ENCODE assay signal across 10 cellular contexts in the genomic region with DNA sequence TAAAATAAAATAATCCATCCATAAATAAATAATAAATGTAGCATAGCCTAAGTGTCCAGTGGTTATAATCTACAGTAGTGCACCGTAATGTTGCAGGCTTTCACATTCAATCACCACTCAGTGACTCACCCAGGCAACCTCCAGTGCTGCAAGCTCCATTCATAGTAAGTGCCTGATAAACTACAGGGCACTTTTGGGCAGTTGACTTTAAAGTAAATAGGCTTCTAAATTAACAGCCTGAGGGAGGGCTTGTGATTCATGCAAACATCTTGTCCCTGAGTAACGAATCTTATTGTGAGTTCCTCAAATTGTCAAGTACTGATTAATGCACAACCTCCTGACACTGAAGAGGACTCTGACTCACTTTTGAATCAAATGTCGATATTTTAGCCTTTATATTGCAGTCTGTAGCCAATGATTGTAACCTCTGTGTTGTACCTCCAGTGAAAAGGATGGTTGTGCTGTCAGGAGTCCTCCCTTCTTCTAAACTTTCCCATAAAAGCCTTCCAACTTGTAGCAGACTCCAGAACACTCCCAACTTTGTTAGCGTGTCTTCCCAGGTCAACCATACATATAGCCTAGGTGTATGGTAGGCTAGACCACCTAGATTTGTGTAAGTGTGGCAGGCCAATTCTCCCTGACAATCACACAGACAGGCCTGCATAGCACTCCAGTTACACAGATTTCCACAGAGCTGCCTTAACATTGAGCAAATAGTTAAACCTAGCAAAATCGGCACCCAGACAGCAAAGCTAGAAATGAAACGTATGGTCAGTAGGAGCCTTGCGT. TPM values are rescaled to one million over a fixed set of nuclear protein-coding genes. Genes with fewer than 3 reads are reported as not detected.
A peak's percentile ranks its signal among the peaks of the same experiment; 100 is the strongest.
DNase-seq lines count a peak whose midpoint lies in the region; ATAC-seq, FAIRE-seq and TF ChIP-seq lines count a peak whose summit lies in the region.
"Had no signal": no experiment of that assay in that cellular context is flagged by ENCODE, and none has a peak within 500 bp of the region (broad histone marks: within the 10 kb centered on the region; RNA-seq: fewer than 3 reads in every experiment).

No MANE protein-coding gene starts in this region.

- FAIRE-seq in A549 (lab: Jason Lieb, UNC) (peak; percentile 76), H54 (lab: Jason Lieb, UNC) (peak; percentile 75), kidney (lab: Jason Lieb, UNC) (no peak)
- FAIRE-seq: endometrium had no signal

- intact Hi-C loops in kidney (cut with DNase I), result no loop called here
- intact Hi-C loops in dorsolateral prefrontal cortex (cut with DNase I), result no loop called here

- H3K36me3 ChIP-seq in kidney (ENCODE audit: control insufficient read depth in 1 of 2, insufficient read depth in 2 of 2, low read length in 2 of 2), result no peaks in the 10 kb centered on the region
- H3K36me3 ChIP-seq: spleen had no signal

- H3K4me1 ChIP-seq in A549 (peaks cover 28% of the 10 kb centered on the region), kidney (ENCODE audit: control insufficient read depth in 1 of 2, insufficient read depth in 1 of 2, low read depth in 1 of 2, low read length in 2 of 2) (no peaks in the 10 kb centered on the region)
- H3K4me1 ChIP-seq: spleen had no signal

- peak in 1 of 2 experiments; percentile 16; a peak in 1 of 5 replicates for TF ChIP-seq RAD21 in A549 (conservative IDR thresholded peaks at IDR 0.05 in 1 of 2, IDR thresholded peaks at IDR 0.05 in 1 of 2)

- no peaks in the 10 kb centered on the region for H3K9me3 ChIP-seq in A549
- peaks cover 0 to 5% of the 10 kb centered on the region in 2 donors for H3K9me3 ChIP-seq in kidney (ENCODE audit: control insufficient read depth in 1 of 2, low read length in 2 of 2)

- H3K27me3 ChIP-seq in dorsolateral prefrontal cortex, result no peaks in the 10 kb centered on the region
- H3K27me3 ChIP-seq: spleen had no signal

- POLR2A ChIA-PET in A549 (lab: Yijun Ruan, JAX), result no interaction called here

- ATAC-seq in A549 (peak; percentile 95 to 97), GM19455 (IDR thresholded peaks at IDR 0.05; ENCODE audit: unreplicated experiment) (no peak)

- no peak overlapping the region for H3K4me3 ChIP-seq in A549
- no peak overlapping the region for H3K4me3 ChIP-seq in kidney (ENCODE audit: low read length in 2 of 2)
- H3K4me3 ChIP-seq in dorsolateral prefrontal cortex, result no peak overlapping the region
- H3K4me3 ChIP-seq: spleen had no signal

- 30% methylated on average over 7 of the region's 7 CpGs for WGBS in A549 (ENCODE audit: missing lambda C conversion rate)

- DNase-seq in A549 (ENCODE audit: low read depth in 1 of 2, low spot score in 1 of 2) (peak; percentile 62 to 86), H54 (ENCODE audit: insufficient read length, low spot score) (peak; percentile 37), SW 1271 (lab: John Stamatoyannopoulos, UW) (peak; percentile 68 to 86), hepatic stellate cell (ENCODE audit: low spot score) (peak; percentile 35), kidney (no peak), dorsolateral prefrontal cortex (no peak)
- no peak for DNase-seq in activated CD4-positive, CD25-positive, alpha-beta regulatory T cell treated with anti-CD3 and anti-CD28 coated beads, Interleukin-2, amount 50 U/mL, for 72 hours
- DNase-seq: spleen had no signal

- H3K27ac ChIP-seq in A549, result peak overlapping the region; percentile 68 to 74
- no peak overlapping the region for H3K27ac ChIP-seq in kidney (ENCODE audit: low read depth in 2 of 2, low read length in 2 of 2)
- H3K27ac ChIP-seq in dorsolateral prefrontal cortex, result no peak overlapping the region
- H3K27ac ChIP-seq: spleen had no signal

- TF ChIP-seq POLR2A in A549 (IDR thresholded peaks at IDR 0.05; ENCODE audit: low read length) (no peak), H54 (IDR thresholded peaks at IDR 0.05; ENCODE audit: low read depth, low read length) (no peak)

- TF ChIP-seq EP300 in A549 (IDR thresholded peaks at IDR 0.05), result peak in 1 of 2 experiments; percentile 32; a peak in 1 of 5 replicates

- peak overlapping the region; percentile 71 for H3K4me2 ChIP-seq in A549

- H3K9ac ChIP-seq in kidney (ENCODE audit: low read length in 2 of 2), result no peak overlapping the region

- no peak for TF ChIP-seq CTCF in A549 (IDR thresholded peaks at IDR 0.05)
- TF ChIP-seq CTCF in kidney (IDR thresholded peaks at IDR 0.05; ENCODE audit: borderline replicate concordance, extremely low read depth, insufficient read depth), result no peak
- TF ChIP-seq CTCF in dorsolateral prefrontal cortex (IDR thresholded peaks at IDR 0.05 in 54 of 56, conservative IDR thresholded peaks at IDR 0.05 in 2 of 56; ENCODE audit: low read depth in 1 of 56, partially characterized antibody in 56 of 56), result no peak

- CTCF ChIA-PET in A549 (lab: Yijun Ruan, JAX), result interaction anchor here (0.7 to 3.1 kb wide), 5 partner anchors 9 to 261 kb away, joined by 3 to 22 read pairs (median 4); no protein-coding TSS in a partner anchor

TF ChIP-seq in A549, 52 proteins besides CTCF, POLR2A, EP300 and RAD21:
- TF ChIP-seq JUNB (IDR thresholded peaks at IDR 0.05) (peak; percentile 79), FOSL2 (IDR thresholded peaks at IDR 0.05) (peak; percentile 56; the same call in 1 of the 2 replicates), FOSL2 (CRISPR knock-in tag; IDR thresholded peaks at IDR 0.05) (peak; percentile 92), KDM5A (IDR thresholded peaks at IDR 0.05) (no peak), GATA3 (IDR thresholded peaks at IDR 0.05; ENCODE audit: borderline replicate concordance) (peak; percentile 77; the same call in 1 of the 2 replicates), RARB (CRISPR knock-in tag; IDR thresholded peaks at IDR 0.05) (no peak), KDM1A (IDR thresholded peaks at IDR 0.05; ENCODE audit: low read depth) (no peak), JUN (IDR thresholded peaks at IDR 0.05) (peak in 1 of 2 experiments; percentile 36; a peak in 1 of 5 replicates), FOSB (CRISPR knock-in tag; IDR thresholded peaks at IDR 0.05) (no peak), ZSCAN20 (CRISPR knock-in tag; IDR thresholded peaks at IDR 0.05) (no peak)
- TF ChIP-seq, protein P1, sequence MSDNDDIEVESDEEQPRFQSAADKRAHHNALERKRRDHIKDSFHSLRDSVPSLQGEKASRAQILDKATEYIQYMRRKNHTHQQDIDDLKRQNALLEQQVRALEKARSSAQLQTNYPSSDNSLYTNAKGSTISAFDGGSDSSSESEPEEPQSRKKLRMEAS (IDR thresholded peaks at IDR 0.05), result peak; percentile 51; the same call in 1 of the 2 replicates

RNA-seq across cellular contexts. Expression of gene BICD1, which starts 54.9 kb away (rescaled TPM):
- polyA plus RNA-seq in A549 (2011; rRNA removed), result 21.7 and 24.3 TPM in 2 replicates
- 9.6 and 11.7 TPM in 2 replicates for polyA plus RNA-seq in A549 (2012; cell fraction: cytosol; rRNA removed)
- 21.7 and 33.5 TPM in 2 replicates for polyA plus RNA-seq in A549 (2012; cell fraction: nucleus; rRNA removed)
- polyA plus RNA-seq in A549 (2017; fragmentation: RNase III; extraction: RNeasy Plus Mini Kit Qiagen cat#74134 plus additional on column Dnase treatment), result 12.4 to 13.1 TPM (median 13.0 TPM) in 3 replicates
- polyA minus RNA-seq in A549 (2011; rRNA and poly(A)+ RNA removed), result 31.0 and 34.4 TPM in 2 replicates
- 36.7 TPM for total RNA-seq in kidney
- polyA plus RNA-seq in kidney (ENCODE audit: insufficient read depth, low read depth, low replicate concordance), result 3.8 TPM
- 10 to 100 TPM; 52.6 to 94.5 (median 74.8) TPM for total RNA-seq in dorsolateral prefrontal cortex

Comparison
In these comparisons a context has a peak if more than half of its experiments do, and no peak if none do; other contexts are left out.
1. DNase-seq: peak in A549 (2 of 2), H54 (single experiment), SW 1271 (2 of 2) and hepatic stellate cell (single experiment); none in kidney (single experiment), activated CD4-positive, CD25-positive, alpha-beta regulatory T cell treated with anti-CD3 and anti-CD28 coated beads, Interleukin-2, amount 50 U/mL, for 72 hours (single experiment) and dorsolateral prefrontal cortex (0 of 10).
2. H3K27ac ChIP-seq: peak in A549 (2 of 2); none in kidney (0 of 2) and dorsolateral prefrontal cortex (0 of 59).